Comparison of ENCODE assay signal across 1 cellular context in the genomic region with DNA sequence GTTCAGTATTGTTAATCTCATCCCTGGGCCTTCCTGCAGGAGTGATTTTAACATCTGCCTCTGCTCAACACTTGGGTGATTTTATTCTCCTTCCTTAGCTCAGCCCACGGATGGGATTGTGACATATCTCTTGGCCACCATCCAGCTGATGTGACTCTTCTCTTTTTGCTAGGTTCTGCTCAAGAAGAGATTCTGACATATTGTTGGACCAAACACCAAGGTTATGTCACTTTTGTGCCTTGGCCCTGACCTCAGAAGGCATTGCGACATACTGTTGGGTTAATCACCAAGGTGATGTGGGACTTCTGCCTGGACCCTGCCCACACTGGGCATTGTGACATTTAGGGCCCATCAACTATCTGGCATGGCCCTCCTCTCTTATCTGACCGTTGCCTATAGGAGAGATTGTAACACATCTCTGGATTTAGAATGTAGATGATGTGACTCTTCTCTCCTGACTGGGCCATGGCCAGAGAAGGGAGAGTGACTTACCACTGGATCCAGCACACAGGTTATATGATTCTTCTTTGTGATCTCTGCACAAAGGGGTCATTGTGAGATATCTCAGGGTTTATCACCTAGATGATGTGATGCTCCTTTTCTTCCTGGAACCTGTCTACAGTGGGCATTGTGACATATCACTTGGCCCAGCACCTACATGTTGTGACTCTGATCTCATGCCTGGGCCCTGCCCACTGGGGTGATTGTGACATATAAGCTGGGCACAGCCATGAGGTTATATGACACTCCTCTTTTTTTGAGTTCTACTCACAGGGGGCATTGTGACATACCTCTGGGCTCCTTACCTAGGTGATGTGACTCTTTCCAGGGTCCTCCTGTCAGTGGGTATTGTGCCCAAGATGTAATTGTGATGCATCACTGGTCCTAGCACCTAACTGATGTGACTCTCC.
A peak's percentile ranks its signal among the peaks of the same experiment; 100 is the strongest.
TF ChIP-seq lines count a peak whose summit lies in the region.

No MANE protein-coding gene starts in this region.

TF ChIP-seq in K562, 482 proteins besides CTCF, POLR2A, EP300 and RAD21 (continued from another document and continues in another):
- TF ChIP-seq TEAD4 (IDR thresholded peaks at IDR 0.05; ENCODE audit: low read length) (peak; percentile 69), TEAD4 (CRISPR knock-in tag; IDR thresholded peaks at IDR 0.05; ENCODE audit: borderline replicate concordance) (no peak), ATF1 (CRISPR knock-in tag; IDR thresholded peaks at IDR 0.05) (no peak), ATF1 (tag; IDR thresholded peaks at IDR 0.05) (peak; percentile 80), HDAC2 (IDR thresholded peaks at IDR 0.05) (peak; percentile 79; the same call in 1 of the 2 replicates), HNRNPH1 (optimal IDR thresholded peaks at IDR 0.05; ENCODE audit: low read depth, low read length) (no peak), HSF4 (CRISPR knock-in tag; IDR thresholded peaks at IDR 0.05; ENCODE audit: borderline replicate concordance) (no peak), TCFL5 (CRISPR knock-in tag; conservative IDR thresholded peaks at IDR 0.05) (no peak), ZKSCAN1 (IDR thresholded peaks at IDR 0.05; ENCODE audit: low read depth, low read length) (no peak), ZKSCAN8 (CRISPR knock-in tag; IDR thresholded peaks at IDR 0.05) (no peak), FIP1L1 (IDR thresholded peaks at IDR 0.05; ENCODE audit: low read depth, low read length, poor library complexity, severe bottlenecking) (no peak), TAL1 (IDR thresholded peaks at IDR 0.05) (peak; percentile 56), SIN3A (IDR thresholded peaks at IDR 0.05; ENCODE audit: borderline replicate concordance in 2 of 2, control insufficient read depth in 1 of 2, low read depth in 2 of 2, low read length in 2 of 2) (0 out of 4 replicates have a peak, but pooled peaks of 1 of the 2 experiments have one; percentile 29), DNMT1 (IDR thresholded peaks at IDR 0.05) (no peak), NCOR1 (IDR thresholded peaks at IDR 0.05) (peak; percentile 73), ZNF146 (CRISPR knock-in tag; IDR thresholded peaks at IDR 0.05; ENCODE audit: unreplicated experiment) (no peak), ZNF253 (CRISPR knock-in tag; conservative IDR thresholded peaks at IDR 0.05) (no peak), ZFP36 (IDR thresholded peaks at IDR 0.05; ENCODE audit: low read depth, low read length, partially characterized antibody) (peak; percentile 8), ZNF57 (CRISPR knock-in tag; IDR thresholded peaks at IDR 0.05) (no peak), SMARCB1 (IDR thresholded peaks at IDR 0.05; ENCODE audit: insufficient read length, low read depth) (no peak), CCAR2 (IDR thresholded peaks at IDR 0.05; ENCODE audit: low read depth, low read length) (no peak), MYC (IDR thresholded peaks at IDR 0.05; ENCODE audit: low read depth, low read length) (0 out of 2 replicates have a peak, but pooled peaks have one; percentile 36), MYC (CRISPR knock-in tag; IDR thresholded peaks at IDR 0.05; ENCODE audit: borderline replicate concordance, low read depth) (no peak), PHTF2 (CRISPR knock-in tag; IDR thresholded peaks at IDR 0.05) (no peak), NFE2 (IDR thresholded peaks at IDR 0.05; ENCODE audit: low read depth) (peak; percentile 94), NR2C2 (CRISPR knock-in tag; IDR thresholded peaks at IDR 0.05) (no peak), NR2C2 (tag; IDR thresholded peaks at IDR 0.05) (peak; percentile 86), MECOM (CRISPR knock-in tag; IDR thresholded peaks at IDR 0.05) (peak; percentile 18; the same call in 1 of the 2 replicates), MAZ (CRISPR knock-in tag; conservative IDR thresholded peaks at IDR 0.05 in 1 of 2, IDR thresholded peaks at IDR 0.05 in 1 of 2) (0 out of 4 replicates have a peak, but pooled peaks of 1 of the 2 experiments have one; percentile 40), RCOR1 (IDR thresholded peaks at IDR 0.05; ENCODE audit: borderline replicate concordance in 1 of 2, low read depth in 2 of 2, low read length in 2 of 2) (peak; percentile 38 to 86; a peak in 3 of 4 replicates), HDAC3 (IDR thresholded peaks at IDR 0.05; ENCODE audit: borderline replicate concordance, partially characterized antibody) (peak; percentile 53), CBFA2T2 (conservative IDR thresholded peaks at IDR 0.05) (peak; percentile 69), ZNF184 (CRISPR knock-in tag; IDR thresholded peaks at IDR 0.05) (no peak), RFX5 (IDR thresholded peaks at IDR 0.05; ENCODE audit: low read depth, low read length) (no peak), BRCA1 (IDR thresholded peaks at IDR 0.05) (no peak), BRCA1 (CRISPR knock-in tag; IDR thresholded peaks at IDR 0.05) (no peak), SIX5 (IDR thresholded peaks at IDR 0.05; ENCODE audit: borderline replicate concordance in 1 of 2, insufficient read depth in 1 of 2, low read depth in 1 of 2, low read length in 2 of 2) (no peak), NFATC3 (IDR thresholded peaks at IDR 0.05) (0 out of 2 replicates have a peak, but pooled peaks have one; percentile 8), SPI1 (IDR thresholded peaks at IDR 0.05; ENCODE audit: borderline replicate concordance, low read depth, low read length) (no peak)
- TF ChIP-seq, protein P1, sequence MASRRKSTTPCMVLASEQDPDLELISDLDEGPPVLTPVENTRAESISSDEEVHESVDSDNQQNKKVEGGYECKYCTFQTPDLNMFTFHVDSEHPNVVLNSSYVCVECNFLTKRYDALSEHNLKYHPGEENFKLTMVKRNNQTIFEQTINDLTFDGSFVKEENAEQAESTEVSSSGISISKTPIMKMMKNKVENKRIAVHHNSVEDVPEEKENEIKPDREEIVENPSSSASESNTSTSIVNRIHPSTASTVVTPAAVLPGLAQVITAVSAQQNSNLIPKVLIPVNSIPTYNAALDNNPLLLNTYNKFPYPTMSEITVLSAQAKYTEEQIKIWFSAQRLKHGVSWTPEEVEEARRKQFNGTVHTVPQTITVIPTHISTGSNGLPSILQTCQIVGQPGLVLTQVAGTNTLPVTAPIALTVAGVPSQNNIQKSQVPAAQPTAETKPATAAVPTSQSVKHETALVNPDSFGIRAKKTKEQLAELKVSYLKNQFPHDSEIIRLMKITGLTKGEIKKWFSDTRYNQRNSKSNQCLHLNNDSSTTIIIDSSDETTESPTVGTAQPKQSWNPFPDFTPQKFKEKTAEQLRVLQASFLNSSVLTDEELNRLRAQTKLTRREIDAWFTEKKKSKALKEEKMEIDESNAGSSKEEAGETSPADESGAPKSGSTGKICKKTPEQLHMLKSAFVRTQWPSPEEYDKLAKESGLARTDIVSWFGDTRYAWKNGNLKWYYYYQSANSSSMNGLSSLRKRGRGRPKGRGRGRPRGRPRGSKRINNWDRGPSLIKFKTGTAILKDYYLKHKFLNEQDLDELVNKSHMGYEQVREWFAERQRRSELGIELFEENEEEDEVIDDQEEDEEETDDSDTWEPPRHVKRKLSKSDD (conservative IDR thresholded peaks at IDR 0.05; ENCODE audit: low read length), result no peak
- TF ChIP-seq, protein P2, sequence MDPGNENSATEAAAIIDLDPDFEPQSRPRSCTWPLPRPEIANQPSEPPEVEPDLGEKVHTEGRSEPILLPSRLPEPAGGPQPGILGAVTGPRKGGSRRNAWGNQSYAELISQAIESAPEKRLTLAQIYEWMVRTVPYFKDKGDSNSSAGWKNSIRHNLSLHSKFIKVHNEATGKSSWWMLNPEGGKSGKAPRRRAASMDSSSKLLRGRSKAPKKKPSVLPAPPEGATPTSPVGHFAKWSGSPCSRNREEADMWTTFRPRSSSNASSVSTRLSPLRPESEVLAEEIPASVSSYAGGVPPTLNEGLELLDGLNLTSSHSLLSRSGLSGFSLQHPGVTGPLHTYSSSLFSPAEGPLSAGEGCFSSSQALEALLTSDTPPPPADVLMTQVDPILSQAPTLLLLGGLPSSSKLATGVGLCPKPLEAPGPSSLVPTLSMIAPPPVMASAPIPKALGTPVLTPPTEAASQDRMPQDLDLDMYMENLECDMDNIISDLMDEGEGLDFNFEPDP (CRISPR knock-in tag; IDR thresholded peaks at IDR 0.05), result no peak
- TF ChIP-seq, protein P3, sequence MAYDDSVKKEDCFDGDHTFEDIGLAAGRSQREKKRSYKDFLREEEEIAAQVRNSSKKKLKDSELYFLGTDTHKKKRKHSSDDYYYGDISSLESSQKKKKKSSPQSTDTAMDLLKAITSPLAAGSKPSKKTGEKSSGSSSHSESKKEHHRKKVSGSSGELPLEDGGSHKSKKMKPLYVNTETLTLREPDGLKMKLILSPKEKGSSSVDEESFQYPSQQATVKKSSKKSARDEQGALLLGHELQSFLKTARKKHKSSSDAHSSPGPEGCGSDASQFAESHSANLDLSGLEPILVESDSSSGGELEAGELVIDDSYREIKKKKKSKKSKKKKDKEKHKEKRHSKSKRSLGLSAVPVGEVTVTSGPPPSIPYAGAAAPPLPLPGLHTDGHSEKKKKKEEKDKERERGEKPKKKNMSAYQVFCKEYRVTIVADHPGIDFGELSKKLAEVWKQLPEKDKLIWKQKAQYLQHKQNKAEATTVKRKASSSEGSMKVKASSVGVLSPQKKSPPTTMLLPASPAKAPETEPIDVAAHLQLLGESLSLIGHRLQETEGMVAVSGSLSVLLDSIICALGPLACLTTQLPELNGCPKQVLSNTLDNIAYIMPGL (CRISPR knock-in tag; IDR thresholded peaks at IDR 0.05), result no peak
- TF ChIP-seq, protein P4, sequence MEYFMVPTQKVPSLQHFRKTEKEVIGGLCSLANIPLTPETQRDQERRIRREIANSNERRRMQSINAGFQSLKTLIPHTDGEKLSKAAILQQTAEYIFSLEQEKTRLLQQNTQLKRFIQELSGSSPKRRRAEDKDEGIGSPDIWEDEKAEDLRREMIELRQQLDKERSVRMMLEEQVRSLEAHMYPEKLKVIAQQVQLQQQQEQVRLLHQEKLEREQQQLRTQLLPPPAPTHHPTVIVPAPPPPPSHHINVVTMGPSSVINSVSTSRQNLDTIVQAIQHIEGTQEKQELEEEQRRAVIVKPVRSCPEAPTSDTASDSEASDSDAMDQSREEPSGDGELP (CRISPR knock-in tag; IDR thresholded peaks at IDR 0.05; ENCODE audit: borderline replicate concordance), result 0 out of 2 replicates have a peak, but pooled peaks have one; percentile 21
- TF ChIP-seq, protein P5, sequence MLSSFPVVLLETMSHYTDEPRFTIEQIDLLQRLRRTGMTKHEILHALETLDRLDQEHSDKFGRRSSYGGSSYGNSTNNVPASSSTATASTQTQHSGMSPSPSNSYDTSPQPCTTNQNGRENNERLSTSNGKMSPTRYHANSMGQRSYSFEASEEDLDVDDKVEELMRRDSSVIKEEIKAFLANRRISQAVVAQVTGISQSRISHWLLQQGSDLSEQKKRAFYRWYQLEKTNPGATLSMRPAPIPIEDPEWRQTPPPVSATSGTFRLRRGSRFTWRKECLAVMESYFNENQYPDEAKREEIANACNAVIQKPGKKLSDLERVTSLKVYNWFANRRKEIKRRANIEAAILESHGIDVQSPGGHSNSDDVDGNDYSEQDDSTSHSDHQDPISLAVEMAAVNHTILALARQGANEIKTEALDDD (IDR thresholded peaks at IDR 0.05), result peak; percentile 31; the same call in 1 of the 2 replicates
- TF ChIP-seq, protein P6, sequence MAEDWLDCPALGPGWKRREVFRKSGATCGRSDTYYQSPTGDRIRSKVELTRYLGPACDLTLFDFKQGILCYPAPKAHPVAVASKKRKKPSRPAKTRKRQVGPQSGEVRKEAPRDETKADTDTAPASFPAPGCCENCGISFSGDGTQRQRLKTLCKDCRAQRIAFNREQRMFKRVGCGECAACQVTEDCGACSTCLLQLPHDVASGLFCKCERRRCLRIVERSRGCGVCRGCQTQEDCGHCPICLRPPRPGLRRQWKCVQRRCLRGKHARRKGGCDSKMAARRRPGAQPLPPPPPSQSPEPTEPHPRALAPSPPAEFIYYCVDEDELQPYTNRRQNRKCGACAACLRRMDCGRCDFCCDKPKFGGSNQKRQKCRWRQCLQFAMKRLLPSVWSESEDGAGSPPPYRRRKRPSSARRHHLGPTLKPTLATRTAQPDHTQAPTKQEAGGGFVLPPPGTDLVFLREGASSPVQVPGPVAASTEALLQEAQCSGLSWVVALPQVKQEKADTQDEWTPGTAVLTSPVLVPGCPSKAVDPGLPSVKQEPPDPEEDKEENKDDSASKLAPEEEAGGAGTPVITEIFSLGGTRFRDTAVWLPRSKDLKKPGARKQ (CRISPR knock-in tag; IDR thresholded peaks at IDR 0.05), result no peak
- TF ChIP-seq, protein P7, sequence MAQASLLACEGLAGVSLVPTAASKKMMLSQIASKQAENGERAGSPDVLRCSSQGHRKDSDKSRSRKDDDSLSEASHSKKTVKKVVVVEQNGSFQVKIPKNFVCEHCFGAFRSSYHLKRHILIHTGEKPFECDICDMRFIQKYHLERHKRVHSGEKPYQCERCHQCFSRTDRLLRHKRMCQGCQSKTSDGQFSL (CRISPR knock-in tag; IDR thresholded peaks at IDR 0.05), result no peak
- TF ChIP-seq, protein P7 (tag; IDR thresholded peaks at IDR 0.05), result no peak
- TF ChIP-seq, protein P8, sequence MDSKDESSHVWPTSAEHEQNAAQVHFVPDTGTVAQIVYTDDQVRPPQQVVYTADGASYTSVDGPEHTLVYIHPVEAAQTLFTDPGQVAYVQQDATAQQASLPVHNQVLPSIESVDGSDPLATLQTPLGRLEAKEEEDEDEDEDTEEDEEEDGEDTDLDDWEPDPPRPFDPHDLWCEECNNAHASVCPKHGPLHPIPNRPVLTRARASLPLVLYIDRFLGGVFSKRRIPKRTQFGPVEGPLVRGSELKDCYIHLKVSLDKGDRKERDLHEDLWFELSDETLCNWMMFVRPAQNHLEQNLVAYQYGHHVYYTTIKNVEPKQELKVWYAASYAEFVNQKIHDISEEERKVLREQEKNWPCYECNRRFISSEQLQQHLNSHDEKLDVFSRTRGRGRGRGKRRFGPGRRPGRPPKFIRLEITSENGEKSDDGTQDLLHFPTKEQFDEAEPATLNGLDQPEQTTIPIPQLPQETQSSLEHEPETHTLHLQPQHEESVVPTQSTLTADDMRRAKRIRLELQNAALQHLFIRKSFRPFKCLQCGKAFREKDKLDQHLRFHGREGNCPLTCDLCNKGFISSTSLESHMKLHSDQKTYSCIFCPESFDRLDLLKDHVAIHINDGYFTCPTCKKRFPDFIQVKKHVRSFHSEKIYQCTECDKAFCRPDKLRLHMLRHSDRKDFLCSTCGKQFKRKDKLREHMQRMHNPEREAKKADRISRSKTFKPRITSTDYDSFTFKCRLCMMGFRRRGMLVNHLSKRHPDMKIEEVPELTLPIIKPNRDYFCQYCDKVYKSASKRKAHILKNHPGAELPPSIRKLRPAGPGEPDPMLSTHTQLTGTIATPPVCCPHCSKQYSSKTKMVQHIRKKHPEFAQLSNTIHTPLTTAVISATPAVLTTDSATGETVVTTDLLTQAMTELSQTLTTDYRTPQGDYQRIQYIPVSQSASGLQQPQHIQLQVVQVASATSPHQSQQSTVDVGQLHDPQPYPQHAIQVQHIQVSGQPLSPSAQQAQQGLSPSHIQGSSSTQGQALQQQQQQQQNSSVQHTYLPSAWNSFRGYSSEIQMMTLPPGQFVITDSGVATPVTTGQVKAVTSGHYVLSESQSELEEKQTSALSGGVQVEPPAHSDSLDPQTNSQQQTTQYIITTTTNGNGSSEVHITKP (IDR thresholded peaks at IDR 0.05; ENCODE audit: partially characterized antibody), result peak; percentile 18
